ENCODE assay signal across 8 cellular contexts in the genomic region with DNA sequence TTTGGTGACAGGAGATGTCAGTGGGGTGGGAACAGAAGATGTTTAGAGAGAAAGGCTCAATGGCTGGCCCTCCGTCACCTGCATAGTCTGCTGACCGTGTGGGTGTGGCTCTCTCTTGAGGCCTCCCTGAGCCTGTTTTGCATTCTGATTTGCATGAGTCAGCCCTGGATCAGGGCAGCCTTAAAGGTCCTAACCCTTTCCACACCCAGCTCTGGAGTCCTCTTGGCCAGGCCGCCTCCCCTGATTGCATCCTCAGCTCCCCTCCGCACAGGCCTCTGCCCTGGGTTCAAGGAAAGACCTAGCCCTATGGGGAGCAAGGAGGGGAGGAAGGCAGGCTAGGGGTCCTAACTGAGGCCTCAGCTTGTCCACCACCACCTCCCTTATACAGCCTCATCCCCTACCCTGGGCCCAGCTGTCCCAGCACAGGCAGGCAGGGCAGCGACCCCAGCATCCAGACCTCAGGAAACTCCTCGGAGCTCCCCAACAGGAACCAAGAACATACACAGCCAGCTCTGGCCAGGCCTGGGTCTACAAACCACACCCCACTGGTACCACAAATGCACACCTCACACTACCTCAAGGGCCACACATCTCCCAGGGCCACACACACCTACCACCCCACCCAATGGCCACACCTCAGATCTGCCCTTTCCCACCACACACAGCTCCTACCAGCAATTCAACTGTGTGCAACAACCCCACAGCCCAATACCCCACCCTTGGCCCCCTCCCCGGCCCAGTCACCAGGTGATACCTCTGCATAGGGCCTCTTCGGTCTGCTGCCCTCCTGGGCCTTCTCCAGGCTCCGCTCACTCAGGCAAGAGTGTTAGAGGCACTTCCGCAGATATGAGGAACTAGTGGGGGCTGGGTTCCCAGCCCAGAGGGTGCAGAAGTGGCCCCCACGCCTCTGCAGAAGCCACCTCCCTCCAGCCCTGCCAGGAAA. TPM values are rescaled to one million over a fixed set of nuclear protein-coding genes. Genes with fewer than 3 reads are reported as not detected.
DNase-seq lines count a peak whose midpoint lies in the region; ATAC-seq lines count a peak whose summit lies in the region.

No MANE protein-coding gene starts in this region.

- no peaks in the 10 kb centered on the region for H3K27me3 Mint-ChIP-seq in T-helper 2 cell treated with Interferon-gamma antibody and Interleukin-4, amounts not matched to agents 5 μg/mL and 100 μg/mL, for 36 hours (ENCODE audit: low read depth)
- H3K27me3 Mint-ChIP-seq in activated naive CD8-positive, alpha-beta T cell treated with anti-CD3 and anti-CD28 coated beads, Interleukin-2, amount 50 U/mL, for 24 hours, result no peaks in the 10 kb centered on the region

- DNase-seq in T-helper 2 cell treated with Interferon-gamma antibody and Interleukin-4, amounts not matched to agents 5 μg/mL and 100 μg/mL, for 36 hours (ENCODE audit: low spot score), result no peak
- DNase-seq in T-helper 2 cell (no peak), SHP77 (lab: John Stamatoyannopoulos, UW) (no peak)
- DNase-seq in activated naive CD8-positive, alpha-beta T cell treated with anti-CD3 and anti-CD28 coated beads, Interleukin-2, amount 50 U/mL, for 24 hours, result no peak
- DNase-seq in effector CD8-positive, alpha-beta T cell (lab: John Stamatoyannopoulos, UW), result no peak

- H3K9me3 Mint-ChIP-seq in T-helper 2 cell treated with Interferon-gamma antibody and Interleukin-4, amounts not matched to agents 5 μg/mL and 100 μg/mL, for 36 hours, result no peaks in the 10 kb centered on the region
- no peaks in the 10 kb centered on the region for H3K9me3 Mint-ChIP-seq in activated naive CD8-positive, alpha-beta T cell treated with anti-CD3 and anti-CD28 coated beads, Interleukin-2, amount 50 U/mL, for 24 hours

- H3K27me3 ChIP-seq in mononuclear cell (ENCODE audit: insufficient read depth, low read length), result no peaks in the 10 kb centered on the region

- no peaks in the 10 kb centered on the region for H3K9me3 ChIP-seq in mononuclear cell (ENCODE audit: low read depth, low read length)

- ATAC-seq in HG03520 (IDR thresholded peaks at IDR 0.05; ENCODE audit: unreplicated experiment), result peak; percentile 35
- no peak for ATAC-seq in activated naive CD8-positive, alpha-beta T cell treated with anti-CD3 and anti-CD28 coated beads, Interleukin-2, amount 50 U/mL, for 24 hours
- ATAC-seq in HG02623 (IDR thresholded peaks at IDR 0.05; ENCODE audit: unreplicated experiment), result no peak

- peaks cover 3% of the 10 kb centered on the region for H3K36me3 Mint-ChIP-seq in T-helper 2 cell treated with Interferon-gamma antibody and Interleukin-4, amounts not matched to agents 5 μg/mL and 100 μg/mL, for 36 hours (ENCODE audit: low read depth)
- peaks cover 4% of the 10 kb centered on the region for H3K36me3 Mint-ChIP-seq in activated naive CD8-positive, alpha-beta T cell treated with anti-CD3 and anti-CD28 coated beads, Interleukin-2, amount 50 U/mL, for 24 hours (ENCODE audit: low read depth)

- peak overlapping the region; percentile 95 for H3K27ac Mint-ChIP-seq in T-helper 2 cell treated with Interferon-gamma antibody and Interleukin-4, amounts not matched to agents 5 μg/mL and 100 μg/mL, for 36 hours
- H3K27ac Mint-ChIP-seq in activated naive CD8-positive, alpha-beta T cell treated with anti-CD3 and anti-CD28 coated beads, Interleukin-2, amount 50 U/mL, for 24 hours, result peak overlapping the region; percentile 88

- peaks cover 47% of the 10 kb centered on the region for H3K4me1 Mint-ChIP-seq in T-helper 2 cell treated with Interferon-gamma antibody and Interleukin-4, amounts not matched to agents 5 μg/mL and 100 μg/mL, for 36 hours (ENCODE audit: low read depth)
- H3K4me1 Mint-ChIP-seq in activated naive CD8-positive, alpha-beta T cell treated with anti-CD3 and anti-CD28 coated beads, Interleukin-2, amount 50 U/mL, for 24 hours, result peaks cover 75% of the 10 kb centered on the region

- H3K4me3 Mint-ChIP-seq in T-helper 2 cell treated with Interferon-gamma antibody and Interleukin-4, amounts not matched to agents 5 μg/mL and 100 μg/mL, for 36 hours, result no peak overlapping the region
- H3K4me3 Mint-ChIP-seq in activated naive CD8-positive, alpha-beta T cell treated with anti-CD3 and anti-CD28 coated beads, Interleukin-2, amount 50 U/mL, for 24 hours, result peak overlapping the region; percentile 50

- peaks cover 98% of the 10 kb centered on the region for H3K4me1 ChIP-seq in mononuclear cell (ENCODE audit: insufficient read depth, low read length)

- peak overlapping the region; percentile 56 for H3K4me3 ChIP-seq in mononuclear cell (ENCODE audit: low read length)

RNA-seq across cellular contexts. Expression of a gene that starts 13.7 kb away (rescaled TPM):
- total RNA-seq in mononuclear cell, result 74.3 TPM

RNA-seq across cellular contexts. Expression of a gene that starts 55.4 kb away (rescaled TPM):
- 10.2 TPM for total RNA-seq in mononuclear cell
